ENCODE assay signal across 8 cellular contexts in the genomic region with DNA sequence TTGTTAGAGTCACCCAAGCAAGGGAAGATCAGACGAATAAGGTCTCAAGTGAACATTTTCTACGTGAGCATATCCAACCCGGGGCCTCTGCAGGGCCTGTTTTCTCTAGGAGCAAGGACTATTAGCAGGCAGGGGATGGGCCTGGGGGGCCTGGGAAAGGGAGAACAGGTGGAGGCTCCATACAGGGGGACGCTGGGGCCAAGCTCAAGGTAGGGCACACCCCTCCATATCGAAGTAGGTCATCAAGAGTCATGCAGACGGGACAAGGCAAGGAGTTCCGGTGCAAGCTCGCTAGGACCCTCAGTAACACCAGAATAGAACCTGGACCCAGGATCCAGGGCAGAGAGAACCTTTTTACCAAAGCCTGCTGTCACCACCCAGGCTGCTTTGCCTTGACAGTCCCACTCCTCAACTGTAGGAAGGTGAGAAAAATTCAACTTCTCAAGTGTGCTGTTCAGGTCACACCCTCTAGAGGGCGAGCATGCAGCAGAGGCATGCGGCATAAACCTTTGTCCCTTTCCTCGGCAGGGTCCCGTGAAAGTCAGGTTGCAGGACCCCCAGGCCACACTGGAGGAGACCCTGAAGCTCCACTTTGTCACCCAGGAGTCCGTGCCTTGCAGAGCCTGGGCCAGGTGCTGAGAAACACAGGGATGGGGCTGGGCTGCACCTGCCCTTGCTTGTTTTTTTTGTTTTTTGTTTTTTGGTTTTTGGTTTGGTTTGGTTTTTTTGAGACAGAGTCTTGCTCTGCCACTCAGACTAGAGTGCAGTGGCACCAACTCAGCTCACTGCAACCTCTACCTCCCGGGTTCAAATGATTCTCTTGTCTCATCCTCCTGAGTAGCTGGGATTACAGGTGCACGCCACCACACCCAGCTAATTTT. TPM values are rescaled to one million over a fixed set of nuclear protein-coding genes. Genes with fewer than 3 reads are reported as not detected.
DNase-seq lines count a peak whose midpoint lies in the region; ATAC-seq, FAIRE-seq and TF ChIP-seq lines count a peak whose summit lies in the region.

No MANE protein-coding gene starts in this region.

- peaks cover 2% of the 10 kb centered on the region for H3K36me3 Mint-ChIP-seq in activated naive CD8-positive, alpha-beta T cell treated with anti-CD3 and anti-CD28 coated beads, Interleukin-2, amount 10 ng/mL, durations not matched to agents 7 days and 5 days

- H3K36me3 ChIP-seq in SJCRH30: no peaks in the 10 kb centered on the region

- TF ChIP-seq RAD21 in A549 (conservative IDR thresholded peaks at IDR 0.05 in 1 of 2, IDR thresholded peaks at IDR 0.05 in 1 of 2): peak; percentile 53 to 59

- H3K4me3 ChIP-seq in A549 (no peak overlapping the region), SJCRH30 (no peak overlapping the region)

- TF ChIP-seq CTCF in A549 (IDR thresholded peaks at IDR 0.05) (peak; percentile 53), GM12873 (IDR thresholded peaks at IDR 0.05; ENCODE audit: insufficient read depth, low read depth, low read length, missing control alignments) (peak; percentile 80)

- 0 out of 3 replicates have a peak overlapping the region, but pooled peaks have one; percentile 39 for H3K4me2 ChIP-seq in A549

- ATAC-seq in A549 (peak; percentile 81 to 86), left colon (peak; percentile 68), HG03139 (IDR thresholded peaks at IDR 0.05; ENCODE audit: unreplicated experiment) (no peak)
- ATAC-seq in activated naive CD8-positive, alpha-beta T cell treated with anti-CD3 and anti-CD28 coated beads, Interleukin-2, amount 10 ng/mL, durations not matched to agents 7 days and 5 days (ENCODE audit: low read depth): peak; percentile 82

- POLR2A ChIA-PET in A549 (lab: Yijun Ruan, JAX): no interaction called here
- POLR2A ChIA-PET in activated naive CD8-positive, alpha-beta T cell treated with anti-CD3 and anti-CD28 coated beads, Interleukin-2, amount 10 ng/mL, durations not matched to agents 7 days and 5 days (lab: Charles Lee): interaction anchor here (0.7 to 1.7 kb wide), 2 partner anchors 15 to 30 kb away, joined by 4 to 5 read pairs; no protein-coding TSS in a partner anchor

- intact Hi-C loops in left colon (cut with DNase I, micrococcal nuclease): no loop called here

- H3K4me3 Mint-ChIP-seq in activated naive CD8-positive, alpha-beta T cell treated with anti-CD3 and anti-CD28 coated beads, Interleukin-2, amount 10 ng/mL, durations not matched to agents 7 days and 5 days: no peak overlapping the region

- DNase-seq in A549 (ENCODE audit: low read depth in 1 of 2, low spot score in 1 of 2) (peak; percentile 41 to 58), SJCRH30 (peak; percentile 19 to 46), left colon (peak in 1 of 2 donors; percentile 68), NCI-H2107 (lab: John Stamatoyannopoulos, UW) (no peak)
- DNase-seq in activated naive CD8-positive, alpha-beta T cell treated with anti-CD3 and anti-CD28 coated beads, Interleukin-2, amount 10 ng/mL, durations not matched to agents 7 days and 5 days: peak; percentile 50
- DNase-seq in stimulated activated CD8-positive, alpha-beta memory T cell treated with anti-CD3 and anti-CD28 coated beads, Interleukin-7, amount 100 ng/mL, for 4 hours (ENCODE audit: low read depth in 2 of 2): peak; percentile 29 to 35

- CTCF ChIA-PET in A549 (lab: Yijun Ruan, JAX): interaction anchor here (0.6 to 4.4 kb wide), 15 partner anchors 8 to 205 kb away, joined by 3 to 28 read pairs (median 4); no protein-coding TSS in a partner anchor

- H3K27ac Mint-ChIP-seq in activated naive CD8-positive, alpha-beta T cell treated with anti-CD3 and anti-CD28 coated beads, Interleukin-2, amount 10 ng/mL, durations not matched to agents 7 days and 5 days: no peak overlapping the region

- H3K27me3 Mint-ChIP-seq in activated naive CD8-positive, alpha-beta T cell treated with anti-CD3 and anti-CD28 coated beads, Interleukin-2, amount 10 ng/mL, durations not matched to agents 7 days and 5 days: peaks cover 11% of the 10 kb centered on the region

- TF ChIP-seq POLR2A in A549 (IDR thresholded peaks at IDR 0.05; ENCODE audit: low read length): no peak

- H3K4me1 ChIP-seq in A549 (no peaks in the 10 kb centered on the region), SJCRH30 (no peaks in the 10 kb centered on the region)

- FAIRE-seq in A549 (lab: Jason Lieb, UNC): no peak

- no peaks in the 10 kb centered on the region for H3K27me3 ChIP-seq in SJCRH30

- no peak for TF ChIP-seq EP300 in A549 (IDR thresholded peaks at IDR 0.05)

- peaks cover 5% of the 10 kb centered on the region for H3K4me1 Mint-ChIP-seq in activated naive CD8-positive, alpha-beta T cell treated with anti-CD3 and anti-CD28 coated beads, Interleukin-2, amount 10 ng/mL, durations not matched to agents 7 days and 5 days

- peaks cover 3% of the 10 kb centered on the region for H3K9me3 Mint-ChIP-seq in activated naive CD8-positive, alpha-beta T cell treated with anti-CD3 and anti-CD28 coated beads, Interleukin-2, amount 10 ng/mL, durations not matched to agents 7 days and 5 days

- 39% methylated on average over 12 of the region's 15 CpGs for WGBS in A549 (ENCODE audit: missing lambda C conversion rate)

- H3K27ac ChIP-seq in A549 (no peak overlapping the region), SJCRH30 (no peak overlapping the region)

- H3K9me3 ChIP-seq in A549 (peaks cover 5% of the 10 kb centered on the region; the same call in 1 of the 3 replicates), SJCRH30 (replicated peaks) (no peaks in the 10 kb centered on the region)

TF ChIP-seq in A549, 52 proteins besides CTCF, POLR2A, EP300 and RAD21 (continues in another document):
- TF ChIP-seq ZSCAN20 (CRISPR knock-in tag; IDR thresholded peaks at IDR 0.05) (no peak), EHMT2 (IDR thresholded peaks at IDR 0.05; ENCODE audit: low read depth) (no peak), MAFK (IDR thresholded peaks at IDR 0.05; ENCODE audit: partially characterized antibody) (no peak), SMC3 (IDR thresholded peaks at IDR 0.05) (peak; percentile 42; the same call in 2 of the 3 replicates), MAX (IDR thresholded peaks at IDR 0.05) (0 out of 2 replicates have a peak, but pooled peaks have one; percentile 16), ESRRA (IDR thresholded peaks at IDR 0.05; ENCODE audit: borderline replicate concordance, low read length) (no peak), CHD4 (IDR thresholded peaks at IDR 0.05; ENCODE audit: borderline replicate concordance) (no peak)
- TF ChIP-seq, protein P1, sequence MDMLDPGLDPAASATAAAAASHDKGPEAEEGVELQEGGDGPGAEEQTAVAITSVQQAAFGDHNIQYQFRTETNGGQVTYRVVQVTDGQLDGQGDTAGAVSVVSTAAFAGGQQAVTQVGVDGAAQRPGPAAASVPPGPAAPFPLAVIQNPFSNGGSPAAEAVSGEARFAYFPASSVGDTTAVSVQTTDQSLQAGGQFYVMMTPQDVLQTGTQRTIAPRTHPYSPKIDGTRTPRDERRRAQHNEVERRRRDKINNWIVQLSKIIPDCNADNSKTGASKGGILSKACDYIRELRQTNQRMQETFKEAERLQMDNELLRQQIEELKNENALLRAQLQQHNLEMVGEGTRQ (IDR thresholded peaks at IDR 0.05): no peak

RNA-seq across cellular contexts. Expression of gene APOBEC3B, which starts 8.6 kb away (rescaled TPM):
- 14.7 and 16.7 TPM in 2 replicates for polyA plus RNA-seq in A549 (2011; rRNA removed)
- polyA plus RNA-seq in A549 (2012; cell fraction: cytosol; rRNA removed): 17.7 and 18.8 TPM in 2 replicates
- 23.5 and 30.0 TPM in 2 replicates for polyA plus RNA-seq in A549 (2012; cell fraction: nucleus; rRNA removed)
- 17.9 to 19.6 TPM (median 19.1 TPM) in 3 replicates for polyA plus RNA-seq in A549 (2017; fragmentation: RNase III; extraction: RNeasy Plus Mini Kit Qiagen cat#74134 plus additional on column Dnase treatment)
- 14.1 and 17.4 TPM in 2 replicates for polyA minus RNA-seq in A549 (2011; rRNA and poly(A)+ RNA removed)
- 15.8 and 16.6 TPM in 2 replicates for total RNA-seq in SJCRH30 (2014; rRNA removed; shearing (Covaris generic))
- total RNA-seq in activated naive CD8-positive, alpha-beta T cell treated with anti-CD3 and anti-CD28 coated beads, Interleukin-2, amount 10 ng/mL, durations not matched to agents 7 days and 5 days: 1 to 10 TPM; 7.1 to 7.2 TPM
- total RNA-seq in left colon: 10 to 100 TPM in 1 of 2 donors, 1 to 10 TPM in 1; 8.2 to 34.3 TPM

RNA-seq across cellular contexts. Expression of gene APOBEC3A, which starts 16.1 kb away (rescaled TPM):
- polyA plus RNA-seq in A549 (2011; rRNA removed) (not detected in 2 replicates), A549 (2017; fragmentation: RNase III; extraction: RNeasy Plus Mini Kit Qiagen cat#74134 plus additional on column Dnase treatment) (not detected in 3 replicates)
- polyA plus RNA-seq in A549 (2012; cell fraction: cytosol; rRNA removed): not detected in 2 replicates
- not detected in 2 replicates for polyA plus RNA-seq in A549 (2012; cell fraction: nucleus; rRNA removed)
- polyA minus RNA-seq in A549 (2011; rRNA and poly(A)+ RNA removed): not detected in 2 replicates
- not detected in 2 replicates for total RNA-seq in SJCRH30 (2014; rRNA removed; shearing (Covaris generic))
- total RNA-seq in activated naive CD8-positive, alpha-beta T cell treated with anti-CD3 and anti-CD28 coated beads, Interleukin-2, amount 10 ng/mL, durations not matched to agents 7 days and 5 days: not detected
- 1 to 10 TPM; 1.4 to 2.2 TPM for total RNA-seq in left colon

RNA-seq across cellular contexts. Expression of gene APOBEC3C, which starts 40.5 kb away (rescaled TPM):
- polyA plus RNA-seq in A549 (2011; rRNA removed) (15.1 and 22.2 TPM in 2 replicates), A549 (2017; fragmentation: RNase III; extraction: RNeasy Plus Mini Kit Qiagen cat#74134 plus additional on column Dnase treatment) (29.3 to 31.7 TPM (median 31.1 TPM) in 3 replicates)
- polyA plus RNA-seq in A549 (2012; cell fraction: cytosol; rRNA removed): 8.4 and 10.6 TPM in 2 replicates
- polyA plus RNA-seq in A549 (2012; cell fraction: nucleus; rRNA removed): 9.4 and 10.2 TPM in 2 replicates
- polyA minus RNA-seq in A549 (2011; rRNA and poly(A)+ RNA removed): 14.1 and 21.0 TPM in 2 replicates
- total RNA-seq in SJCRH30 (2014; rRNA removed; shearing (Covaris generic)): 2.3 and 2.6 TPM in 2 replicates
- total RNA-seq in activated naive CD8-positive, alpha-beta T cell treated with anti-CD3 and anti-CD28 coated beads, Interleukin-2, amount 10 ng/mL, durations not matched to agents 7 days and 5 days: 100 to 1,000 TPM; 120 to 124 TPM
- 10 to 100 TPM; 19.9 to 37.7 TPM for total RNA-seq in left colon

RNA-seq across cellular contexts. Expression of gene APOBEC3D, which starts 47.4 kb away (rescaled TPM):
- 0.66 and 0.67 TPM in 2 replicates for polyA plus RNA-seq in A549 (2011; rRNA removed)
- polyA plus RNA-seq in A549 (2012; cell fraction: cytosol; rRNA removed): 0.09 and 0.26 TPM in 2 replicates
- 1.2 and 1.5 TPM in 2 replicates for polyA plus RNA-seq in A549 (2012; cell fraction: nucleus; rRNA removed)
- 0.29 to 0.33 TPM (median 0.30 TPM) in 3 replicates for polyA plus RNA-seq in A549 (2017; fragmentation: RNase III; extraction: RNeasy Plus Mini Kit Qiagen cat#74134 plus additional on column Dnase treatment)
- not detected in 2 replicates for polyA minus RNA-seq in A549 (2011; rRNA and poly(A)+ RNA removed)
- not detected in 2 replicates for total RNA-seq in SJCRH30 (2014; rRNA removed; shearing (Covaris generic))
- 10 to 100 TPM; 46.8 to 47.4 TPM for total RNA-seq in activated naive CD8-positive, alpha-beta T cell treated with anti-CD3 and anti-CD28 coated beads, Interleukin-2, amount 10 ng/mL, durations not matched to agents 7 days and 5 days
- total RNA-seq in left colon: 1 to 10 TPM; 3.6 to 7.2 TPM
